ENCODE assay signal across 1 cellular context in the genomic region with DNA sequence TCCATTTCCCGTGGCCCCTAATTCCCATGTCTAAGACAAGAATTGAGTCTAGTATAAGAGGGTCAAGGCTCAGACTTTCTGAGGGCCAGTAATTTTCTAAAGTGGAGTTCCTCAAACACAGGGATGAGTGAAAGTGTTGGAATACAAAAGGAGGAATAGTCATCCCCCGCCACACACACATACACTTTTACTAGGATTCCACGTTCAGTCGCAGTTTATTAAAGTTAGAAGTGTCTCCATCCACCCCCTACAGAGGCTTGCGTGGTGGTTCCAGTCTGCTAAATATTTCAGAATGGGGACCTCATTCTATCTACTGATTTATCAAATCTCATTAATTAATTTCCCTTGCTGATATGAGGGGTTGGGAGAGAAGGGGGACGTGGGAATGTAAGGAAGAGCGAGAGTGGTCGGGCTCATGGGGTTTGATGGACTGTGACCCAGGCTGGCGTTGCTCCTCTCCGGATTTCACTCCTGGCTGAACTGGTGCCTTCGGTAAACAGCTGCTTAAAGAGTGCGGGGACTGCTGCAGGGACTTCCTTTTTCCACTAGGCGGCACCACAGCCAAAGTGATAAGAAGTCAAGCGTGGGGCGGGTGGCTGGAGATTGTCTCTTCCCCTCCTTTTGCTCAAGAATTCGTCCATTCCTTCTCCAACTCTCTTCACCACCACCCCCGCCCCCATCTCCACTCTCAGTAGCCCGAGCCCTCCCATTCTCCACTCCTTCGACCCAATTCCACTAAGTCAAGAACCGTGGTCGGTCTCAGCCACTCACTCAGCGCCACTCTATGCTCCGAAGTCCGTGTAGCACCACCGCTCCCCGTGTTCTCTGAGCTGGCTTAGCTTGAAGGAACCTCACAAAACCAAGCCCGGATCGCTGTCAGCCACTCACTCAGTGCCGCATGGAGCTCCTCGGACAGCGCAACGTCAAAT.
A peak's percentile ranks its signal among the peaks of the same experiment; 100 is the strongest.
TF ChIP-seq lines count a peak whose summit lies in the region.

No MANE protein-coding gene starts in this region.

TF ChIP-seq in K562, 482 proteins besides CTCF, POLR2A, EP300 and RAD21 (continues in another document):
- TF ChIP-seq NCOA2 (IDR thresholded peaks at IDR 0.05; ENCODE audit: partially characterized antibody in 2 of 2) (no peak), ZNF583 (CRISPR knock-in tag; IDR thresholded peaks at IDR 0.05) (no peak), THAP12 (CRISPR knock-in tag; IDR thresholded peaks at IDR 0.05) (no peak), NBN (IDR thresholded peaks at IDR 0.05; ENCODE audit: low read depth) (peak; percentile 17; the same call in 1 of the 2 replicates), FOXM1 (IDR thresholded peaks at IDR 0.05; ENCODE audit: low read depth) (0 out of 2 replicates have a peak, but pooled peaks have one; percentile 30), FOXM1 (CRISPR knock-in tag; IDR thresholded peaks at IDR 0.05; ENCODE audit: low read depth) (no peak), AFF4 (CRISPR knock-in tag; IDR thresholded peaks at IDR 0.05) (no peak), HDAC3 (IDR thresholded peaks at IDR 0.05; ENCODE audit: borderline replicate concordance, partially characterized antibody) (no peak), NFIC (IDR thresholded peaks at IDR 0.05) (no peak), MCM3 (IDR thresholded peaks at IDR 0.05) (no peak), ZNF699 (CRISPR knock-in tag; IDR thresholded peaks at IDR 0.05; ENCODE audit: insufficient replicate concordance) (no peak), CC2D1A (IDR thresholded peaks at IDR 0.05) (peak; percentile 78), MXD1 (CRISPR knock-in tag; IDR thresholded peaks at IDR 0.05; ENCODE audit: borderline replicate concordance, poor library complexity, severe bottlenecking) (no peak), CREBBP (IDR thresholded peaks at IDR 0.05; ENCODE audit: low read depth, low read length) (no peak), XRCC3 (IDR thresholded peaks at IDR 0.05) (no peak), JUNB (CRISPR knock-in tag; conservative IDR thresholded peaks at IDR 0.05) (no peak), CTBP1 (IDR thresholded peaks at IDR 0.05; ENCODE audit: borderline replicate concordance) (peak; percentile 48; the same call in 1 of the 2 replicates), EWSR1 (IDR thresholded peaks at IDR 0.05; ENCODE audit: borderline replicate concordance, low read depth, partially characterized antibody) (no peak), MYC (IDR thresholded peaks at IDR 0.05; ENCODE audit: low read depth, low read length) (peak; percentile 36; the same call in 1 of the 2 replicates), MYC (CRISPR knock-in tag; IDR thresholded peaks at IDR 0.05; ENCODE audit: borderline replicate concordance, low read depth) (no peak), MITF (IDR thresholded peaks at IDR 0.05) (no peak), SPI1 (IDR thresholded peaks at IDR 0.05; ENCODE audit: borderline replicate concordance, low read depth, low read length) (peak; percentile 79), JUN (IDR thresholded peaks at IDR 0.05; ENCODE audit: borderline replicate concordance, low read depth, low read length) (0 out of 2 replicates have a peak, but pooled peaks have one; percentile 5), JUN (CRISPR knock-in tag; IDR thresholded peaks at IDR 0.05; ENCODE audit: borderline replicate concordance) (no peak), FOXK2 (conservative IDR thresholded peaks at IDR 0.05 in 1 of 2, IDR thresholded peaks at IDR 0.05 in 1 of 2; ENCODE audit: low read depth in 2 of 2) (peak; percentile 90 to 91), TCFL5 (CRISPR knock-in tag; conservative IDR thresholded peaks at IDR 0.05) (no peak), EHMT2 (IDR thresholded peaks at IDR 0.05) (no peak), SOX6 (IDR thresholded peaks at IDR 0.05) (peak; percentile 29; the same call in 1 of the 2 replicates), CEBPB (tag; IDR thresholded peaks at IDR 0.05) (no peak), REST (CRISPR knock-in tag; IDR thresholded peaks at IDR 0.05; ENCODE audit: low read depth) (no peak), MTA1 (IDR thresholded peaks at IDR 0.05; ENCODE audit: borderline replicate concordance) (0 out of 2 replicates have a peak, but pooled peaks have one; percentile 29), MAZ (CRISPR knock-in tag; conservative IDR thresholded peaks at IDR 0.05 in 1 of 2, IDR thresholded peaks at IDR 0.05 in 1 of 2) (peak; percentile 52 to 94), NR4A1 (CRISPR knock-in tag; IDR thresholded peaks at IDR 0.05) (0 out of 2 replicates have a peak, but pooled peaks have one; percentile 18), NR4A1 (tag; IDR thresholded peaks at IDR 0.05) (no peak)
- TF ChIP-seq, protein P1, sequence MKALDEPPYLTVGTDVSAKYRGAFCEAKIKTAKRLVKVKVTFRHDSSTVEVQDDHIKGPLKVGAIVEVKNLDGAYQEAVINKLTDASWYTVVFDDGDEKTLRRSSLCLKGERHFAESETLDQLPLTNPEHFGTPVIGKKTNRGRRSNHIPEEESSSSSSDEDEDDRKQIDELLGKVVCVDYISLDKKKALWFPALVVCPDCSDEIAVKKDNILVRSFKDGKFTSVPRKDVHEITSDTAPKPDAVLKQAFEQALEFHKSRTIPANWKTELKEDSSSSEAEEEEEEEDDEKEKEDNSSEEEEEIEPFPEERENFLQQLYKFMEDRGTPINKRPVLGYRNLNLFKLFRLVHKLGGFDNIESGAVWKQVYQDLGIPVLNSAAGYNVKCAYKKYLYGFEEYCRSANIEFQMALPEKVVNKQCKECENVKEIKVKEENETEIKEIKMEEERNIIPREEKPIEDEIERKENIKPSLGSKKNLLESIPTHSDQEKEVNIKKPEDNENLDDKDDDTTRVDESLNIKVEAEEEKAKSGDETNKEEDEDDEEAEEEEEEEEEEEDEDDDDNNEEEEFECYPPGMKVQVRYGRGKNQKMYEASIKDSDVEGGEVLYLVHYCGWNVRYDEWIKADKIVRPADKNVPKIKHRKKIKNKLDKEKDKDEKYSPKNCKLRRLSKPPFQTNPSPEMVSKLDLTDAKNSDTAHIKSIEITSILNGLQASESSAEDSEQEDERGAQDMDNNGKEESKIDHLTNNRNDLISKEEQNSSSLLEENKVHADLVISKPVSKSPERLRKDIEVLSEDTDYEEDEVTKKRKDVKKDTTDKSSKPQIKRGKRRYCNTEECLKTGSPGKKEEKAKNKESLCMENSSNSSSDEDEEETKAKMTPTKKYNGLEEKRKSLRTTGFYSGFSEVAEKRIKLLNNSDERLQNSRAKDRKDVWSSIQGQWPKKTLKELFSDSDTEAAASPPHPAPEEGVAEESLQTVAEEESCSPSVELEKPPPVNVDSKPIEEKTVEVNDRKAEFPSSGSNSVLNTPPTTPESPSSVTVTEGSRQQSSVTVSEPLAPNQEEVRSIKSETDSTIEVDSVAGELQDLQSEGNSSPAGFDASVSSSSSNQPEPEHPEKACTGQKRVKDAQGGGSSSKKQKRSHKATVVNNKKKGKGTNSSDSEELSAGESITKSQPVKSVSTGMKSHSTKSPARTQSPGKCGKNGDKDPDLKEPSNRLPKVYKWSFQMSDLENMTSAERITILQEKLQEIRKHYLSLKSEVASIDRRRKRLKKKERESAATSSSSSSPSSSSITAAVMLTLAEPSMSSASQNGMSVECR (CRISPR knock-in tag; IDR thresholded peaks at IDR 0.05), result peak; percentile 12; the same call in 1 of the 2 replicates
- TF ChIP-seq, protein P2, sequence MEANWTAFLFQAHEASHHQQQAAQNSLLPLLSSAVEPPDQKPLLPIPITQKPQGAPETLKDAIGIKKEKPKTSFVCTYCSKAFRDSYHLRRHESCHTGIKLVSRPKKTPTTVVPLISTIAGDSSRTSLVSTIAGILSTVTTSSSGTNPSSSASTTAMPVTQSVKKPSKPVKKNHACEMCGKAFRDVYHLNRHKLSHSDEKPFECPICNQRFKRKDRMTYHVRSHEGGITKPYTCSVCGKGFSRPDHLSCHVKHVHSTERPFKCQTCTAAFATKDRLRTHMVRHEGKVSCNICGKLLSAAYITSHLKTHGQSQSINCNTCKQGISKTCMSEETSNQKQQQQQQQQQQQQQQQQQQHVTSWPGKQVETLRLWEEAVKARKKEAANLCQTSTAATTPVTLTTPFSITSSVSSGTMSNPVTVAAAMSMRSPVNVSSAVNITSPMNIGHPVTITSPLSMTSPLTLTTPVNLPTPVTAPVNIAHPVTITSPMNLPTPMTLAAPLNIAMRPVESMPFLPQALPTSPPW (CRISPR knock-in tag; IDR thresholded peaks at IDR 0.05), result peak; percentile 65; the same call in 1 of the 2 replicates
